27 cellular contexts compared by ENCODE assay signal in genomic region chr20:44479643-44480042, GRCh38.
"Had no signal": no experiment of that assay in that cellular context is flagged by ENCODE, and none has a peak within 500 bp of the region (broad histone marks: within the 10 kb centered on the region; RNA-seq: fewer than 3 reads in every experiment).

No MANE protein-coding gene starts in this region.

- DNase-seq: activated CD4-positive, alpha-beta T cell treated with anti-CD3 and anti-CD28 coated beads, Interleukin-2, amount 10 ng/mL, durations not matched to agents 7 days and 5 days; activated CD8-positive, alpha-beta T cell treated with anti-CD3 and anti-CD28 coated beads, Interleukin-2, amount 10 ng/mL, durations not matched to agents 7 days and 5 days; activated naive CD4-positive, alpha-beta T cell treated with anti-CD3 and anti-CD28 coated beads, Interleukin-2, amount 10 ng/mL, durations not matched to agents 7 days and 5 days; activated naive CD8-positive, alpha-beta T cell treated with anti-CD3 and anti-CD28 coated beads, Interleukin-2, amount 50 U/mL, for 24 hours; activated T-cell treated with anti-CD3 and anti-CD28 coated beads, Interleukin-2, amount 50 U/mL, for 24 hours; anterior cingulate cortex; caudate nucleus; dorsolateral prefrontal cortex; foreskin fibroblast; heart left ventricle; immature natural killer cell; kidney glomerular epithelial cell; left ventricle myocardium superior; mesenchymal stem cell; mucosa of descending colon; naive thymus-derived CD4-positive, alpha-beta T cell; ovary; psoas muscle; right cardiac atrium; stimulated activated naive CD8-positive, alpha-beta T cell treated with anti-CD3 and anti-CD28 coated beads, Interleukin-15, amount 100 ng/mL, for 72 hours; T1000; trophoblast cell had no signal

- H3K27me3 ChIP-seq: dorsolateral prefrontal cortex, heart left ventricle, neural progenitor cell, ovary, suprapubic skin, vagina had no signal

- H3K4me1 ChIP-seq: neural progenitor cell had no signal

- H3K36me3 ChIP-seq: neural progenitor cell, ovary had no signal

- H3K27ac Mint-ChIP-seq: activated CD4-positive, alpha-beta T cell treated with anti-CD3 and anti-CD28 coated beads, Interleukin-2, amount 10 ng/mL, durations not matched to agents 7 days and 5 days; activated CD8-positive, alpha-beta T cell treated with anti-CD3 and anti-CD28 coated beads, Interleukin-2, amount 10 ng/mL, durations not matched to agents 7 days and 5 days; activated naive CD4-positive, alpha-beta T cell treated with anti-CD3 and anti-CD28 coated beads, Interleukin-2, amount 10 ng/mL, durations not matched to agents 7 days and 5 days; activated naive CD8-positive, alpha-beta T cell treated with anti-CD3 and anti-CD28 coated beads, Interleukin-2, amount 50 U/mL, for 24 hours; immature natural killer cell; neural progenitor cell; stimulated activated naive CD8-positive, alpha-beta T cell treated with anti-CD3 and anti-CD28 coated beads, Interleukin-15, amount 100 ng/mL, for 72 hours had no signal

- ATAC-seq: activated CD8-positive, alpha-beta T cell treated with anti-CD3 and anti-CD28 coated beads, Interleukin-2, amount 10 ng/mL, durations not matched to agents 7 days and 5 days; activated naive CD8-positive, alpha-beta T cell treated with anti-CD3 and anti-CD28 coated beads, Interleukin-2, amount 50 U/mL, for 24 hours; heart left ventricle; left ventricle myocardium superior; mucosa of descending colon; naive thymus-derived CD4-positive, alpha-beta T cell; psoas muscle; right cardiac atrium; stimulated activated naive CD8-positive, alpha-beta T cell treated with anti-CD3 and anti-CD28 coated beads, Interleukin-15, amount 100 ng/mL, for 72 hours had no signal

- H3K9me3 Mint-ChIP-seq: activated CD4-positive, alpha-beta T cell treated with anti-CD3 and anti-CD28 coated beads, Interleukin-2, amount 10 ng/mL, durations not matched to agents 7 days and 5 days; activated naive CD4-positive, alpha-beta T cell treated with anti-CD3 and anti-CD28 coated beads, Interleukin-2, amount 10 ng/mL, durations not matched to agents 7 days and 5 days; activated naive CD8-positive, alpha-beta T cell treated with anti-CD3 and anti-CD28 coated beads, Interleukin-2, amount 50 U/mL, for 24 hours; activated T-cell treated with anti-CD3 and anti-CD28 coated beads, Interleukin-2, amount 50 U/mL, for 24 hours; brain; immature natural killer cell; naive thymus-derived CD4-positive, alpha-beta T cell; neural progenitor cell; stimulated activated naive CD8-positive, alpha-beta T cell treated with anti-CD3 and anti-CD28 coated beads, Interleukin-15, amount 100 ng/mL, for 72 hours had no signal

- H3K27ac ChIP-seq: dorsolateral prefrontal cortex, heart left ventricle, neural progenitor cell, ovary, psoas muscle, skin epidermis, suprapubic skin, vagina had no signal

- H3K9me3 ChIP-seq: heart left ventricle, mucosa of descending colon, ovary, psoas muscle, suprapubic skin, vagina had no signal

- H3K4me3 Mint-ChIP-seq: activated CD4-positive, alpha-beta T cell treated with anti-CD3 and anti-CD28 coated beads, Interleukin-2, amount 10 ng/mL, durations not matched to agents 7 days and 5 days; activated CD8-positive, alpha-beta T cell treated with anti-CD3 and anti-CD28 coated beads, Interleukin-2, amount 10 ng/mL, durations not matched to agents 7 days and 5 days; activated naive CD4-positive, alpha-beta T cell treated with anti-CD3 and anti-CD28 coated beads, Interleukin-2, amount 10 ng/mL, durations not matched to agents 7 days and 5 days; activated naive CD8-positive, alpha-beta T cell treated with anti-CD3 and anti-CD28 coated beads, Interleukin-2, amount 50 U/mL, for 24 hours; activated T-cell treated with anti-CD3 and anti-CD28 coated beads, Interleukin-2, amount 50 U/mL, for 24 hours; immature natural killer cell; naive thymus-derived CD4-positive, alpha-beta T cell; neural progenitor cell; stimulated activated naive CD8-positive, alpha-beta T cell treated with anti-CD3 and anti-CD28 coated beads, Interleukin-15, amount 100 ng/mL, for 72 hours had no signal

- H3K4me3 ChIP-seq: dorsolateral prefrontal cortex, heart left ventricle, mucosa of descending colon, neural progenitor cell, ovary, psoas muscle, skin epidermis, suprapubic skin, vagina had no signal

- H3K4me2 ChIP-seq: neural progenitor cell had no signal

- H3K27me3 Mint-ChIP-seq: activated CD4-positive, alpha-beta T cell treated with anti-CD3 and anti-CD28 coated beads, Interleukin-2, amount 10 ng/mL, durations not matched to agents 7 days and 5 days; activated naive CD8-positive, alpha-beta T cell treated with anti-CD3 and anti-CD28 coated beads, Interleukin-2, amount 50 U/mL, for 24 hours; activated T-cell treated with anti-CD3 and anti-CD28 coated beads, Interleukin-2, amount 50 U/mL, for 24 hours; brain; naive thymus-derived CD4-positive, alpha-beta T cell; stimulated activated naive CD8-positive, alpha-beta T cell treated with anti-CD3 and anti-CD28 coated beads, Interleukin-15, amount 100 ng/mL, for 72 hours had no signal
